35 cellular contexts compared by ENCODE assay signal in genomic region chr16:861446-861845, GRCh38.
"Had no signal": no experiment of that assay in that cellular context is flagged by ENCODE, and none has a peak within 500 bp of the region (broad histone marks: within the 10 kb centered on the region; RNA-seq: fewer than 3 reads in every experiment).

No MANE protein-coding gene starts in this region.

- H3K36me3 ChIP-seq: adrenal gland, gastrocnemius medialis had no signal

- ATAC-seq: activated CD4-positive, alpha-beta T cell treated with anti-CD3 and anti-CD28 coated beads for 36 hours; activated CD8-positive, alpha-beta memory T cell treated with anti-CD3 and anti-CD28 coated beads, Interleukin-2, amount 10 ng/mL, durations not matched to agents 7 days and 5 days; activated CD8-positive, alpha-beta T cell treated with anti-CD3 and anti-CD28 coated beads, Interleukin-2, amount 10 ng/mL, durations not matched to agents 7 days and 5 days; activated naive CD8-positive, alpha-beta T cell treated with anti-CD3 and anti-CD28 coated beads, Interleukin-2, amount 50 U/mL, for 24 hours; body of pancreas; effector memory CD8-positive, alpha-beta T cell; foreskin keratinocyte; gastrocnemius medialis; T-helper 17 cell had no signal

- H3K27me3 ChIP-seq: adrenal gland, body of pancreas, esophagus muscularis mucosa, foreskin keratinocyte, gastrocnemius medialis had no signal

- H3K4me3 Mint-ChIP-seq: activated CD4-positive, alpha-beta memory T cell treated with anti-CD3 and anti-CD28 coated beads for 36 hours; activated CD4-positive, alpha-beta T cell treated with anti-CD3 and anti-CD28 coated beads for 36 hours; activated CD4-positive, alpha-beta T cell treated with anti-CD3 and anti-CD28 coated beads, Interleukin-2, amount 10 ng/mL, durations not matched to agents 24 days and 14 days; activated CD8-positive, alpha-beta memory T cell treated with anti-CD3 and anti-CD28 coated beads, Interleukin-2, amount 10 ng/mL, durations not matched to agents 7 days and 5 days; activated CD8-positive, alpha-beta T cell treated with anti-CD3 and anti-CD28 coated beads, Interleukin-2, amount 10 ng/mL, durations not matched to agents 7 days and 5 days; activated naive CD4-positive, alpha-beta T cell treated with anti-CD3 and anti-CD28 coated beads for 36 hours; activated naive CD4-positive, alpha-beta T cell treated with anti-CD3 and anti-CD28 coated beads, Interleukin-2, amount 50 U/mL, for 24 hours; activated naive CD8-positive, alpha-beta T cell treated with anti-CD3 and anti-CD28 coated beads for 36 hours; activated naive CD8-positive, alpha-beta T cell treated with anti-CD3 and anti-CD28 coated beads, Interleukin-2, amount 50 U/mL, for 24 hours; activated T-helper 1 cell treated with anti-CD3 and anti-CD28 coated beads, Interleukin-12 subunit alpha, Interleukin-12 subunit beta, Interleukin-2, Interleukin-4 antibody, amounts not matched to agents 30 ng/mL and 10 ng/mL and 1 ng/mL, durations not matched to agents 14 hours and 24 hours and 36 hours; effector memory CD8-positive, alpha-beta T cell; T-helper 17 cell; T-helper 2 cell treated with Interferon-gamma antibody and Interleukin-4, amounts not matched to agents 5 μg/mL and 100 μg/mL, for 36 hours had no signal

- H3K4me1 ChIP-seq: adrenal gland, body of pancreas, esophagus muscularis mucosa, foreskin keratinocyte, gastrocnemius medialis had no signal

- H3K27me3 Mint-ChIP-seq: activated CD4-positive, alpha-beta memory T cell treated with anti-CD3 and anti-CD28 coated beads for 36 hours; activated CD4-positive, alpha-beta T cell treated with anti-CD3 and anti-CD28 coated beads for 36 hours; activated CD4-positive, alpha-beta T cell treated with anti-CD3 and anti-CD28 coated beads, Interleukin-2, amount 10 ng/mL, durations not matched to agents 24 days and 14 days; activated CD8-positive, alpha-beta memory T cell treated with anti-CD3 and anti-CD28 coated beads, Interleukin-2, amount 10 ng/mL, durations not matched to agents 7 days and 5 days; activated naive CD4-positive, alpha-beta T cell treated with anti-CD3 and anti-CD28 coated beads, Interleukin-2, amount 50 U/mL, for 24 hours; activated naive CD8-positive, alpha-beta T cell treated with anti-CD3 and anti-CD28 coated beads for 36 hours; activated naive CD8-positive, alpha-beta T cell treated with anti-CD3 and anti-CD28 coated beads, Interleukin-2, amount 50 U/mL, for 24 hours; effector memory CD8-positive, alpha-beta T cell; T-helper 17 cell had no signal

- H3K27ac Mint-ChIP-seq: activated CD4-positive, alpha-beta memory T cell treated with anti-CD3 and anti-CD28 coated beads for 36 hours; activated CD4-positive, alpha-beta T cell treated with anti-CD3 and anti-CD28 coated beads for 36 hours; activated CD4-positive, alpha-beta T cell treated with anti-CD3 and anti-CD28 coated beads, Interleukin-2, amount 10 ng/mL, durations not matched to agents 24 days and 14 days; activated CD8-positive, alpha-beta memory T cell treated with anti-CD3 and anti-CD28 coated beads, Interleukin-2, amount 10 ng/mL, durations not matched to agents 7 days and 5 days; activated CD8-positive, alpha-beta T cell treated with anti-CD3 and anti-CD28 coated beads, Interleukin-2, amount 10 ng/mL, durations not matched to agents 7 days and 5 days; activated naive CD4-positive, alpha-beta T cell treated with anti-CD3 and anti-CD28 coated beads for 36 hours; activated naive CD4-positive, alpha-beta T cell treated with anti-CD3 and anti-CD28 coated beads, Interleukin-2, amount 50 U/mL, for 24 hours; activated naive CD8-positive, alpha-beta T cell treated with anti-CD3 and anti-CD28 coated beads for 36 hours; activated naive CD8-positive, alpha-beta T cell treated with anti-CD3 and anti-CD28 coated beads, Interleukin-2, amount 50 U/mL, for 24 hours; activated T-helper 1 cell treated with anti-CD3 and anti-CD28 coated beads, Interleukin-12 subunit alpha, Interleukin-12 subunit beta, Interleukin-2, Interleukin-4 antibody, amounts not matched to agents 30 ng/mL and 10 ng/mL and 1 ng/mL, durations not matched to agents 14 hours and 24 hours and 36 hours; activated T-helper 2 cell treated with anti-CD3 and anti-CD28 coated beads, Interferon-gamma antibody, Interleukin-2, Interleukin-4, amounts not matched to agents 10 μg/mL and 5 μg/mL and 100 μg/mL, durations not matched to agents 14 hours and 24 hours and 36 hours; T-helper 17 cell; T-helper 2 cell treated with Interferon-gamma antibody and Interleukin-4, amounts not matched to agents 5 μg/mL and 100 μg/mL, for 36 hours had no signal

- DNase-seq: activated CD4-positive, alpha-beta memory T cell treated with anti-CD3 and anti-CD28 coated beads for 36 hours; activated CD4-positive, alpha-beta T cell treated with anti-CD3 and anti-CD28 coated beads for 36 hours; activated CD4-positive, alpha-beta T cell treated with anti-CD3 and anti-CD28 coated beads, Interleukin-2, amount 10 ng/mL, durations not matched to agents 24 days and 14 days; activated CD4-positive, CD25-positive, alpha-beta regulatory T cell; activated CD4-positive, CD25-positive, alpha-beta regulatory T cell treated with anti-CD3 and anti-CD28 coated beads, Interleukin-2, amount 50 U/mL, for 72 hours; activated CD8-positive, alpha-beta memory T cell treated with anti-CD3 and anti-CD28 coated beads, Interleukin-2, amount 10 ng/mL, durations not matched to agents 7 days and 5 days; activated CD8-positive, alpha-beta memory T cell treated with anti-CD3 and anti-CD28 coated beads, Interleukin-2, amount 50 U/mL, for 4 hours; activated CD8-positive, alpha-beta T cell treated with anti-CD3 and anti-CD28 coated beads, Interleukin-2, amount 10 ng/mL, durations not matched to agents 7 days and 5 days; activated effector memory CD4-positive, alpha-beta T cell treated with anti-CD3 and anti-CD28 coated beads, Interleukin-2, amount 50 U/mL, for 16 hours; activated naive CD4-positive, alpha-beta T cell treated with anti-CD3 and anti-CD28 coated beads for 36 hours; activated naive CD8-positive, alpha-beta T cell treated with anti-CD3 and anti-CD28 coated beads for 36 hours; activated naive CD8-positive, alpha-beta T cell treated with anti-CD3 and anti-CD28 coated beads, Interleukin-2, amount 50 U/mL, for 24 hours; activated T-cell treated with anti-CD3 and anti-CD28 coated beads, Interleukin-2, amount 50 U/mL, for 1 hour; activated T-cell treated with anti-CD3 and anti-CD28 coated beads, Interleukin-2, amount 50 U/mL, for 48 hours; adrenal gland; amygdala; central memory CD4-positive, alpha-beta T cell; cerebellar nuclear complex; dermis blood vessel endothelial cell; effector CD4-positive, alpha-beta T cell; effector memory CD8-positive, alpha-beta T cell; erythroblast; foreskin keratinocyte; gastrocnemius medialis; glutamatergic neuron; T-helper 1 cell; T-helper 17 cell; T1000 had no signal

- H3K27ac ChIP-seq: adrenal gland, body of pancreas, coronary artery, esophagus muscularis mucosa, foreskin keratinocyte, gastrocnemius medialis had no signal

- H3K9me3 ChIP-seq: adrenal gland, body of pancreas, esophagus muscularis mucosa, gastrocnemius medialis had no signal

- H3K9me3 Mint-ChIP-seq: effector memory CD8-positive, alpha-beta T cell had no signal

- H3K4me3 ChIP-seq: adrenal gland, body of pancreas, coronary artery, esophagus muscularis mucosa, gastrocnemius medialis had no signal

- H3K4me1 Mint-ChIP-seq: activated CD4-positive, alpha-beta T cell treated with anti-CD3 and anti-CD28 coated beads for 36 hours; activated CD4-positive, alpha-beta T cell treated with anti-CD3 and anti-CD28 coated beads, Interleukin-2, amount 10 ng/mL, durations not matched to agents 24 days and 14 days; activated CD8-positive, alpha-beta memory T cell treated with anti-CD3 and anti-CD28 coated beads, Interleukin-2, amount 10 ng/mL, durations not matched to agents 7 days and 5 days; activated naive CD4-positive, alpha-beta T cell treated with anti-CD3 and anti-CD28 coated beads, Interleukin-2, amount 50 U/mL, for 24 hours; activated naive CD8-positive, alpha-beta T cell treated with anti-CD3 and anti-CD28 coated beads for 36 hours; activated naive CD8-positive, alpha-beta T cell treated with anti-CD3 and anti-CD28 coated beads, Interleukin-2, amount 50 U/mL, for 24 hours; T-helper 17 cell had no signal
